21 cellular contexts compared by ENCODE assay signal in the genomic region with DNA sequence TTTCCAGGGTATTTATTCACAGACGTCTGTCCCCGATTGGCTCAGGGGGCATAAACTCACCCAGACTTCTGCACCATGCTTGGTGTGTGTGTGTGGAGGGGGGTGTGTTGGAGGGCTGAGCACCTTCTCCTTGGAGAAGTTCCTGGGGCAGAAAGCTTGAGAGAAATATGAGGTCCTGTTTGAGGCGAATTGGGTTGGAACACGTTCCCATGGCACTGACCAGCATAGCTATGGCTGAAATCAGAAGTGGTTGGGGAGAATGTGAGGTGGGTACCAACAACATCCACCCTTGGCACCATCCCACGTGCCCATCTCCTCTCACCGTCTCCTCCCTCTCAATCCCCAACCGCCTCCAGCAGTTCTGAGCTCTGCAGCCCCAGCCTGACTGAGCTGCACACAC. TPM values are rescaled to one million over a fixed set of nuclear protein-coding genes. Genes with fewer than 3 reads are reported as not detected.
DNase-seq lines count a peak whose midpoint lies in the region; ATAC-seq and TF ChIP-seq lines count a peak whose summit lies in the region.
"Had no signal": no experiment of that assay in that cellular context is flagged by ENCODE, and none has a peak within 500 bp of the region (broad histone marks: within the 10 kb centered on the region; RNA-seq: fewer than 3 reads in every experiment).

No MANE protein-coding gene starts in this region.

- H3K27ac ChIP-seq in SK-N-SH (ENCODE audit: low read depth in 2 of 2, low read length in 1 of 2) (no peak overlapping the region), neural progenitor cell (no peak overlapping the region)
- H3K27ac ChIP-seq: 22Rv1; A549; BLaER1 treated with 17β-estradiol and CSF1 and Interleukin-3, amounts not matched to agents 10 nM and 100 nM; GM23248 had no signal

- no peak overlapping the region for H3K27ac Mint-ChIP-seq in neural progenitor cell
- H3K27ac Mint-ChIP-seq: CD4-positive, alpha-beta T cell; CD8-positive, alpha-beta memory T cell had no signal

- no peak overlapping the region for H2AFZ ChIP-seq in SK-N-SH (ENCODE audit: low read depth)
- H2AFZ ChIP-seq in neural progenitor cell (replicated peaks) = no peak overlapping the region
- H2AFZ ChIP-seq: GM23248 had no signal

- H3K79me2 ChIP-seq in SK-N-SH (ENCODE audit: insufficient read depth) (no peaks in the 10 kb centered on the region), neural progenitor cell (ENCODE audit: low read depth) (no peaks in the 10 kb centered on the region)

- no peak overlapping the region for H3K4me3 Mint-ChIP-seq in neural progenitor cell
- H3K4me3 Mint-ChIP-seq: CD4-positive, alpha-beta T cell; CD8-positive, alpha-beta memory T cell had no signal

- H4K20me1 ChIP-seq in SK-N-SH (ENCODE audit: insufficient read depth) (no peaks in the 10 kb centered on the region), neural progenitor cell (ENCODE audit: low read depth) (peaks cover 50% of the 10 kb centered on the region)

- no peaks in the 10 kb centered on the region for H3K9me3 ChIP-seq in SK-N-SH
- no peaks in the 10 kb centered on the region for H3K9me3 ChIP-seq in neural progenitor cell (ENCODE audit: low read depth)
- H3K9me3 ChIP-seq: A549; BE2C; BLaER1 treated with 17β-estradiol and CSF1 and Interleukin-3, amounts not matched to agents 10 nM and 100 nM; HAP-1 had no signal

- no peaks in the 10 kb centered on the region for H3K9me2 ChIP-seq in SK-N-SH

- H3K27me3 ChIP-seq in SK-N-SH (ENCODE audit: insufficient read depth) (peaks cover 84% of the 10 kb centered on the region), neural progenitor cell (peaks cover 94% of the 10 kb centered on the region)
- H3K27me3 ChIP-seq: BLaER1 treated with 17β-estradiol and CSF1 and Interleukin-3, amounts not matched to agents 10 nM and 100 nM had no signal

- H3K9me3 Mint-ChIP-seq in neural progenitor cell = no peaks in the 10 kb centered on the region

- H3K9ac ChIP-seq in SK-N-SH (no peak overlapping the region), neural progenitor cell (no peak overlapping the region)
- H3K9ac ChIP-seq: BLaER1 treated with 17β-estradiol and CSF1 and Interleukin-3, amounts not matched to agents 10 nM and 100 nM; GM23248 had no signal

- no peaks in the 10 kb centered on the region for H3K36me3 Mint-ChIP-seq in neural progenitor cell

- H3K4me2 ChIP-seq in SK-N-SH (no peak overlapping the region), neural progenitor cell (no peak overlapping the region)
- H3K4me2 ChIP-seq: A549; BLaER1 treated with 17β-estradiol and CSF1 and Interleukin-3, amounts not matched to agents 10 nM and 100 nM had no signal

- no peak for TF ChIP-seq CTCF in SK-N-SH (IDR thresholded peaks at IDR 0.05)
- TF ChIP-seq CTCF in neural progenitor cell (IDR thresholded peaks at IDR 0.05) = no peak

- CTCF ChIA-PET in SK-N-SH (lab: Yijun Ruan, JAX) = interaction anchor here (0.6 to 1.9 kb wide), 3 partner anchors 14 to 676 kb away, joined by 3 to 8 read pairs (median 3); no protein-coding TSS in a partner anchor

- peaks cover 52% of the 10 kb centered on the region for H3K4me1 Mint-ChIP-seq in neural progenitor cell

- no peaks in the 10 kb centered on the region for H3F3A ChIP-seq in SK-N-SH (replicated peaks; ENCODE audit: insufficient read depth)
- H3F3A ChIP-seq in neural progenitor cell (ENCODE audit: low read depth) = peaks cover 40% of the 10 kb centered on the region

- H3K4me3 ChIP-seq in SK-N-SH (ENCODE audit: low read depth in 2 of 2, low read length in 1 of 2) (no peak overlapping the region), neural progenitor cell (no peak overlapping the region)
- H3K4me3 ChIP-seq: A549; BLaER1 treated with 17β-estradiol and CSF1 and Interleukin-3, amounts not matched to agents 10 nM and 100 nM; GM23248; HAP-1 had no signal

- TF ChIP-seq RAD21 in SK-N-SH (IDR thresholded peaks at IDR 0.05; ENCODE audit: low read length) (no peak), Ishikawa (IDR thresholded peaks at IDR 0.05; ENCODE audit: low read depth) (no peak)

- peaks cover 0 to 4% of the 10 kb centered on the region in 2 experiments; a peak in 1 of 4 replicates for H3K4me1 ChIP-seq in SK-N-SH (ENCODE audit: control insufficient read depth in 1 of 2, insufficient read depth in 2 of 2, low read depth in 1 of 2, low read length in 1 of 2)
- H3K4me1 ChIP-seq in neural progenitor cell = peaks cover 35% of the 10 kb centered on the region
- H3K4me1 ChIP-seq: A549; BE2C; BLaER1 treated with 17β-estradiol and CSF1 and Interleukin-3, amounts not matched to agents 10 nM and 100 nM; HAP-1 had no signal

- POLR2A ChIA-PET in SK-N-SH (lab: Yijun Ruan, JAX) = interaction anchor here (1.2 kb wide), 1 partner anchor 17 kb away, joined by 3 read pairs; no protein-coding TSS in a partner anchor

- TF ChIP-seq EP300 in SK-N-SH (IDR thresholded peaks at IDR 0.05; ENCODE audit: borderline replicate concordance in 1 of 2, low read depth in 1 of 2, low read length in 1 of 2) (no peak), Ishikawa (IDR thresholded peaks at IDR 0.05; ENCODE audit: borderline replicate concordance) (no peak)

- no peak for DNase-seq in SK-N-SH
- peak; percentile 11 for DNase-seq in neural progenitor cell (ENCODE audit: low spot score)
- DNase-seq in sciatic nerve (ENCODE audit: low spot score) = no peak
- no peak for DNase-seq in A172 (ENCODE audit: low spot score)
- no peak for DNase-seq in NCI-H2196 treated with DMSO at 0.1 percent for 48 hours (lab: John Stamatoyannopoulos, UW; ENCODE audit: unreplicated experiment)
- DNase-seq in NCI-H82 (lab: John Stamatoyannopoulos, UW) = no peak
- DNase-seq: ACHN; AML-193; BE2C; CD4-positive, alpha-beta T cell; CD8-positive, alpha-beta memory T cell; DMS 273 treated with DMSO at 0.1 percent for 48 hours; DMS79 treated with DMSO at 0.1 percent for 48 hours; GF-D8; GM23248 had no signal

- ATAC-seq in SK-N-SH treated with all-trans-retinoic acid at 6 μM for 48 hours (no peak), sciatic nerve (no peak)
- ATAC-seq: A549 had no signal

- H3K36me3 ChIP-seq in SK-N-SH (replicated peaks in 1 of 2; ENCODE audit: control insufficient read depth in 1 of 2, insufficient read depth in 2 of 2, low read length in 1 of 2) (no peaks in the 10 kb centered on the region), neural progenitor cell (no peaks in the 10 kb centered on the region)
- H3K36me3 ChIP-seq: BE2C; BLaER1 treated with 17β-estradiol and CSF1 and Interleukin-3, amounts not matched to agents 10 nM and 100 nM; HAP-1 had no signal

- 54% methylated on average over 7 of the region's 7 CpGs for WGBS in SK-N-SH (ENCODE audit: low lambda C conversion rate)

- intact Hi-C loops in sciatic nerve (cut with DNase I) = no loop called here

- peaks cover 34% of the 10 kb centered on the region for H3K27me3 Mint-ChIP-seq in neural progenitor cell (ENCODE audit: insufficient read depth, low read depth)

TF ChIP-seq in SK-N-SH, 30 proteins besides CTCF, POLR2A, EP300 and RAD21 (continues in another document):
- TF ChIP-seq, protein P1, sequence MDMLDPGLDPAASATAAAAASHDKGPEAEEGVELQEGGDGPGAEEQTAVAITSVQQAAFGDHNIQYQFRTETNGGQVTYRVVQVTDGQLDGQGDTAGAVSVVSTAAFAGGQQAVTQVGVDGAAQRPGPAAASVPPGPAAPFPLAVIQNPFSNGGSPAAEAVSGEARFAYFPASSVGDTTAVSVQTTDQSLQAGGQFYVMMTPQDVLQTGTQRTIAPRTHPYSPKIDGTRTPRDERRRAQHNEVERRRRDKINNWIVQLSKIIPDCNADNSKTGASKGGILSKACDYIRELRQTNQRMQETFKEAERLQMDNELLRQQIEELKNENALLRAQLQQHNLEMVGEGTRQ (IDR thresholded peaks at IDR 0.05; ENCODE audit: borderline replicate concordance, low read depth, low read length) = no peak

TF ChIP-seq in SK-N-SH treated with all-trans-retinoic acid at 6 μM for 48 hours, 23 proteins besides CTCF, POLR2A, EP300 and RAD21 (continues in another document):
- TF ChIP-seq, protein P2, sequence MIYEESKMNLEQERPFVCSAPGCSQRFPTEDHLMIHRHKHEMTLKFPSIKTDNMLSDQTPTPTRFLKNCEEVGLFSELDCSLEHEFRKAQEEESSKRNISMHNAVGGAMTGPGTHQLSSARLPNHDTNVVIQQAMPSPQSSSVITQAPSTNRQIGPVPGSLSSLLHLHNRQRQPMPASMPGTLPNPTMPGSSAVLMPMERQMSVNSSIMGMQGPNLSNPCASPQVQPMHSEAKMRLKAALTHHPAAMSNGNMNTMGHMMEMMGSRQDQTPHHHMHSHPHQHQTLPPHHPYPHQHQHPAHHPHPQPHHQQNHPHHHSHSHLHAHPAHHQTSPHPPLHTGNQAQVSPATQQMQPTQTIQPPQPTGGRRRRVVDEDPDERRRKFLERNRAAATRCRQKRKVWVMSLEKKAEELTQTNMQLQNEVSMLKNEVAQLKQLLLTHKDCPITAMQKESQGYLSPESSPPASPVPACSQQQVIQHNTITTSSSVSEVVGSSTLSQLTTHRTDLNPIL (CRISPR knock-in tag; IDR thresholded peaks at IDR 0.05; ENCODE audit: low read depth) = no peak
- TF ChIP-seq CSDC2 (CRISPR knock-in tag; IDR thresholded peaks at IDR 0.05) = no peak
- TF ChIP-seq OSR1 (CRISPR knock-in tag; IDR thresholded peaks at IDR 0.05) = no peak
- no peak for TF ChIP-seq GLIS3 (CRISPR knock-in tag; IDR thresholded peaks at IDR 0.05)

TF ChIP-seq in Ishikawa, 13 proteins besides CTCF, POLR2A, EP300 and RAD21 (continues in another document):
- TF ChIP-seq TEAD4 (IDR thresholded peaks at IDR 0.05) (no peak), TAF1 (IDR thresholded peaks at IDR 0.05; ENCODE audit: low read depth) (no peak)

RNA-seq across cellular contexts. Expression of a gene that starts 16.0 kb away (rescaled TPM):
- 17.7 and 28.5 TPM in 2 replicates for polyA plus RNA-seq in SK-N-SH (2012; rRNA removed)
- 11.7 and 15.1 TPM in 2 replicates for polyA plus RNA-seq in SK-N-SH (2012; cell fraction: cytosol; rRNA removed)
- 60.5 and 61.7 TPM in 2 replicates for polyA plus RNA-seq in SK-N-SH (2012; cell fraction: nucleus; rRNA removed)
- total RNA-seq in neural progenitor cell (ENCODE audit: low replicate concordance) (68.2 and 93.0 TPM in 2 replicates), sciatic nerve (59.8 TPM)
- 30.4 and 41.2 TPM in 2 replicates for total RNA-seq in A172 (2014; rRNA removed; shearing (Covaris generic))
